ENCODE assay signal across 13 cellular contexts in the genomic region with DNA sequence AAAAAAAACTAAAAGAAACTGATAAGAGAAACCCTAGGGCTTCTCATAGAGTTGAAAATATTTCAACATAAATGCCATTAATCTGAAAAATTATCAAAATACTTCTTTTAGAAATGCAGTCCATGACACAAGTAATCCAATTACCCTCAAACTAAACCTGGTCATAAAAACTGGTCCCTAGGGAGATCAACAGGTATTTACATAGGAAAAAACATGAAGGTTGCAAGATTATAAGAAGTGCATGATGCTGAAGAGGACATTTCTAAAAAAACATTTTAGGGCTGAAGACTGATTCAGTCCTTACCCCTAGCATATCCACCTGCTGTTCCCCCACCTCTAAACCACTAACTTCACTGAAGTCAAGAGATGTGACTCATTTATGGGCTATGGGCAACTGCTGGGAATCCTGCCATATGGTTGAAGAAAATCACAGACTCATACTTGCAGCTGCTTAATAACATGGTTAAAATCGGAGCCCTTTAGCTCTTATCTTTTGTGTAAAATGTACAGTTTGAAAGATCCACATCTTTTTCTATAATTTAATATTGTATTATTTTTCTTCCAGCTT.
DNase-seq lines count a peak whose midpoint lies in the region; ATAC-seq and TF ChIP-seq lines count a peak whose summit lies in the region.
"Had no signal": no experiment of that assay in that cellular context is flagged by ENCODE, and none has a peak within 500 bp of the region (broad histone marks: within the 10 kb centered on the region; RNA-seq: fewer than 3 reads in every experiment).

No MANE protein-coding gene starts in this region.

- ATAC-seq in HG02588 (IDR thresholded peaks at IDR 0.05; ENCODE audit: unreplicated experiment): no peak
- ATAC-seq: left colon, T-cell had no signal

- POLR2A ChIA-PET in BJ (lab: Charles Lee): interaction anchor here (0.6 kb wide), 1 partner anchor 294 kb away, joined by 3 read pairs; no protein-coding TSS in a partner anchor

- H3K27ac Mint-ChIP-seq in glutamatergic neuron (ENCODE audit: unreplicated experiment): no peak overlapping the region
- H3K27ac Mint-ChIP-seq: T-cell had no signal

- H3K9me2 ChIP-seq in GM23248 (ENCODE audit: insufficient read depth): no peaks in the 10 kb centered on the region

- H3K4me1 ChIP-seq in GM23248 (ENCODE audit: insufficient read depth): peaks cover 11% of the 10 kb centered on the region; the same call in 1 of the 2 replicates
- H3K4me1 ChIP-seq: suprapubic skin had no signal

- no peaks in the 10 kb centered on the region for H3K9me3 Mint-ChIP-seq in glutamatergic neuron (ENCODE audit: unreplicated experiment)

- whole genome bisulfite sequencing in GM23248 (ENCODE audit: low coverage in 1 of 2, low lambda C conversion rate in 2 of 2, missing lambda C conversion rate in 2 of 2), 2 experiments: 45 to 52% methylated on average over 1 of the region's 1 CpG

- H3F3A ChIP-seq in GM23248 (ENCODE audit: insufficient read depth): 0 out of 2 replicates have a peak, but pooled peaks cover 5% of the 10 kb centered on the region

- H2AFZ ChIP-seq in GM23248: no peak overlapping the region

- H3K27ac ChIP-seq in GM23248: no peak overlapping the region
- H3K27ac ChIP-seq: suprapubic skin had no signal

- TF ChIP-seq CTCF in BJ (IDR thresholded peaks at IDR 0.05; ENCODE audit: insufficient read depth, low read depth, low read length): no peak
- no peak for TF ChIP-seq CTCF in glutamatergic neuron (IDR thresholded peaks at IDR 0.05; ENCODE audit: partially characterized antibody, unreplicated experiment)

- H3K36me3 ChIP-seq in BJ (ENCODE audit: control insufficient read depth, insufficient read depth, low read length) (no peaks in the 10 kb centered on the region), GM23248 (ENCODE audit: low read depth) (no peaks in the 10 kb centered on the region)
- H3K36me3 ChIP-seq: suprapubic skin had no signal

- no peaks in the 10 kb centered on the region for H3K4me1 Mint-ChIP-seq in glutamatergic neuron (ENCODE audit: low read depth, unreplicated experiment)
- H3K4me1 Mint-ChIP-seq: T-cell had no signal

- CTCF ChIA-PET in BJ (lab: Yijun Ruan, JAX): interaction anchor here (1.7 kb wide), 1 partner anchor 9 kb away, joined by 7 read pairs; no protein-coding TSS in a partner anchor

- in situ Hi-C loops in GM23248 (cut with MboI): no loop called here

- H3K4me2 ChIP-seq in GM23248 (ENCODE audit: unreplicated experiment): no peak overlapping the region

- no peaks in the 10 kb centered on the region for H4K20me1 ChIP-seq in GM23248 (ENCODE audit: insufficient read depth)

- H3K27me3 ChIP-seq in BJ (ENCODE audit: control insufficient read depth, insufficient read depth, low read length): no peaks in the 10 kb centered on the region
- no peaks in the 10 kb centered on the region for H3K27me3 ChIP-seq in GM23248 (replicated peaks; ENCODE audit: insufficient read depth)
- H3K27me3 ChIP-seq: suprapubic skin had no signal

- H3K4me3 Mint-ChIP-seq in glutamatergic neuron (ENCODE audit: unreplicated experiment): no peak overlapping the region
- H3K4me3 Mint-ChIP-seq: T-cell had no signal

- peaks cover 3% of the 10 kb centered on the region for H3K27me3 Mint-ChIP-seq in glutamatergic neuron (ENCODE audit: unreplicated experiment)

- no peaks in the 10 kb centered on the region for H3K79me2 ChIP-seq in GM23248 (ENCODE audit: insufficient read depth)

- H3K9ac ChIP-seq in GM23248: no peak overlapping the region

- H3K4me3 ChIP-seq in BJ (ENCODE audit: low read depth, low read length) (no peak overlapping the region), GM23248 (no peak overlapping the region)
- H3K4me3 ChIP-seq: suprapubic skin had no signal

- no peaks in the 10 kb centered on the region for H3K9me3 ChIP-seq in GM23248 (ENCODE audit: low read depth)
- H3K9me3 ChIP-seq: suprapubic skin had no signal

- H3K36me3 Mint-ChIP-seq in glutamatergic neuron (ENCODE audit: unreplicated experiment): peaks cover 5% of the 10 kb centered on the region
- H3K36me3 Mint-ChIP-seq: T-cell had no signal

- DNase-seq in BJ (ENCODE audit: low read depth): peak; percentile 39
- peak; percentile 62 for DNase-seq in GM23248
- DNase-seq in T1000 (lab: John Stamatoyannopoulos, UW): peak; percentile 70
- peak; percentile 67 for DNase-seq in glomerular visceral epithelial cell (ENCODE audit: extremely low spot score)
- DNase-seq in UCSD-AML1 (lab: John Stamatoyannopoulos, UW; ENCODE audit: unreplicated experiment): no peak
- no peak for DNase-seq in glutamatergic neuron
- DNase-seq in D341Med (ENCODE audit: low spot score): no peak
- DNase-seq: erythroblast; left colon; stimulated activated CD4-positive, alpha-beta T cell treated with anti-CD3 and anti-CD28 coated beads, Interleukin-2, amount 100 ng/mL, for 24 hours; T-cell had no signal

Comparison
In these comparisons a context has a peak if more than half of its experiments do, and no peak if none do; other contexts are left out.
1. DNase-seq: peak in BJ (single experiment), GM23248 (single experiment), T1000 (single experiment) and glomerular visceral epithelial cell (single experiment); none in UCSD-AML1 (single experiment), glutamatergic neuron (single experiment) and D341Med (single experiment).